8 cellular contexts compared by ENCODE assay signal in genomic region chr5:96067902-96068614, GRCh38.
DNase-seq lines count a peak whose midpoint lies in the region; ATAC-seq and TF ChIP-seq lines count a peak whose summit lies in the region.

No MANE protein-coding gene starts in this region.

- no peak for ATAC-seq in GM21528 (IDR thresholded peaks at IDR 0.05; ENCODE audit: low FRiP score, unreplicated experiment)

- TF ChIP-seq CTCF in adrenal gland (IDR thresholded peaks at IDR 0.05): no peak
- TF ChIP-seq CTCF in thyroid gland (IDR thresholded peaks at IDR 0.05): no peak

- H3K18ac ChIP-seq in mesendoderm (ENCODE audit: low read length): peak overlapping the region; percentile 11

- no peak overlapping the region for H3K4me2 ChIP-seq in mesendoderm (ENCODE audit: low read length)

- H3K27me3 ChIP-seq in adrenal gland: no peaks in the 10 kb centered on the region
- no peaks in the 10 kb centered on the region for H3K27me3 ChIP-seq in mesendoderm (ENCODE audit: insufficient read depth, low read length, poor library complexity)
- H3K27me3 ChIP-seq in thyroid gland: no peaks in the 10 kb centered on the region

- H3K9ac ChIP-seq in mesendoderm (ENCODE audit: low read length): no peak overlapping the region

- intact Hi-C loops in adrenal gland (cut with DNase I): no loop called here
- intact Hi-C loops in thyroid gland (cut with DNase I): no loop called here

- CTCF ChIA-PET in HEK293T (lab: Yijun Ruan, JAX): interaction anchor here (0.6 kb wide), 1 partner anchor 210 kb away, joined by 3 read pairs; no protein-coding TSS in a partner anchor

- no peak overlapping the region for H2BK120ac ChIP-seq in mesendoderm (ENCODE audit: low read depth, low read length)

- no peak overlapping the region for H2BK15ac ChIP-seq in mesendoderm (replicated peaks; ENCODE audit: low read depth)

- DNase-seq in COLO829 (ENCODE audit: low spot score): peak; percentile 19
- peak; percentile 95 for DNase-seq in HS-5 (ENCODE audit: low read depth)
- peak in 5 of 7 donors; percentile 15 to 61 (median 23) for DNase-seq in adrenal gland
- DNase-seq in mesendoderm: peak; percentile 65
- no peak for DNase-seq in thyroid gland
- DNase-seq in HEK293T (ENCODE audit: extremely low spot score): no peak
- DNase-seq in NCI-H2171 treated with DMSO at 0.1 percent for 48 hours (lab: John Stamatoyannopoulos, UW): no peak

- H3K4me1 ChIP-seq in adrenal gland (replicated peaks in 1 of 2): no peaks in the 10 kb centered on the region
- no peaks in the 10 kb centered on the region for H3K4me1 ChIP-seq in mesendoderm (ENCODE audit: control insufficient read depth, low read depth, low read length)
- peaks cover 8 to 14% of the 10 kb centered on the region in 2 donors for H3K4me1 ChIP-seq in thyroid gland

- no peak overlapping the region for H3K56ac ChIP-seq in mesendoderm (ENCODE audit: low read length)

- H3K27ac ChIP-seq in adrenal gland: no peak overlapping the region
- no peak overlapping the region for H3K27ac ChIP-seq in mesendoderm (ENCODE audit: low read depth, low read length)
- no peak overlapping the region for H3K27ac ChIP-seq in thyroid gland

- POLR2A ChIA-PET in HEK293T (lab: Yijun Ruan, JAX): no interaction called here

- H3K4me3 ChIP-seq in adrenal gland (no peak overlapping the region), mesendoderm (ENCODE audit: low read length) (no peak overlapping the region), thyroid gland (replicated peaks in 1 of 3) (no peak overlapping the region)

- H4K8ac ChIP-seq in mesendoderm (ENCODE audit: low read depth, low read length): no peak overlapping the region

- H3K23ac ChIP-seq in mesendoderm (ENCODE audit: low read length): no peak overlapping the region

- H3K4ac ChIP-seq in mesendoderm (ENCODE audit: low read depth, low read length): no peak overlapping the region

- H4K5ac ChIP-seq in mesendoderm (ENCODE audit: low read length): no peak overlapping the region

- H2AK5ac ChIP-seq in mesendoderm (ENCODE audit: low read length): no peak overlapping the region

- H3K79me1 ChIP-seq in mesendoderm (ENCODE audit: low read length): no peaks in the 10 kb centered on the region

- H3K9me3 ChIP-seq in adrenal gland (replicated peaks in 1 of 3) (no peaks in the 10 kb centered on the region), thyroid gland (no peaks in the 10 kb centered on the region)

- WGBS in adrenal gland, 4 donors: 43 to 65% (median 53%) methylated on average over 6 of the region's 6 CpGs
- no CpG with 5 or more reads among the region's 6 CpGs for WGBS in mesendoderm (ENCODE audit: extremely low coverage, insufficient coverage, low lambda C conversion rate)
- 81 to 84% methylated on average over 6 of the region's 6 CpGs for WGBS in thyroid gland, 2 donors

- TF ChIP-seq POLR2A in adrenal gland (IDR thresholded peaks at IDR 0.05) (no peak), thyroid gland (IDR thresholded peaks at IDR 0.05) (no peak)

- H2BK5ac ChIP-seq in mesendoderm (ENCODE audit: low read length): no peak overlapping the region

- H3K36me3 ChIP-seq in adrenal gland (replicated peaks in 1 of 2) (no peaks in the 10 kb centered on the region), mesendoderm (ENCODE audit: control insufficient read depth, insufficient read depth, low read length) (no peaks in the 10 kb centered on the region), thyroid gland (no peaks in the 10 kb centered on the region)

- H3K79me2 ChIP-seq in mesendoderm (ENCODE audit: control insufficient read depth, insufficient read depth, low read length): no peaks in the 10 kb centered on the region

TF ChIP-seq in HEK293T, 16 proteins besides CTCF, POLR2A, EP300 and RAD21:
- TF ChIP-seq CTBP1 (IDR thresholded peaks at IDR 0.05; ENCODE audit: borderline replicate concordance) (no peak), FOXA1 (IDR thresholded peaks at IDR 0.05) (no peak), SP1 (IDR thresholded peaks at IDR 0.05) (no peak), LEF1 (IDR thresholded peaks at IDR 0.05; ENCODE audit: borderline replicate concordance) (no peak), ARNT (IDR thresholded peaks at IDR 0.05) (no peak), HDGF (IDR thresholded peaks at IDR 0.05; ENCODE audit: borderline replicate concordance) (no peak)
TF ChIP-seq in HEK293T: peak in this region for 0.

Comparison
In these comparisons a context has a peak if more than half of its experiments do, and no peak if none do; other contexts are left out.
1. DNase-seq: peak in COLO829 (single experiment), HS-5 (single experiment), adrenal gland (5 of 7) and mesendoderm (single experiment); none in thyroid gland (0 of 2), HEK293T (single experiment) and NCI-H2171 treated with DMSO at 0.1 percent for 48 hours (single experiment).